12 cellular contexts compared by ENCODE assay signal in the genomic region with DNA sequence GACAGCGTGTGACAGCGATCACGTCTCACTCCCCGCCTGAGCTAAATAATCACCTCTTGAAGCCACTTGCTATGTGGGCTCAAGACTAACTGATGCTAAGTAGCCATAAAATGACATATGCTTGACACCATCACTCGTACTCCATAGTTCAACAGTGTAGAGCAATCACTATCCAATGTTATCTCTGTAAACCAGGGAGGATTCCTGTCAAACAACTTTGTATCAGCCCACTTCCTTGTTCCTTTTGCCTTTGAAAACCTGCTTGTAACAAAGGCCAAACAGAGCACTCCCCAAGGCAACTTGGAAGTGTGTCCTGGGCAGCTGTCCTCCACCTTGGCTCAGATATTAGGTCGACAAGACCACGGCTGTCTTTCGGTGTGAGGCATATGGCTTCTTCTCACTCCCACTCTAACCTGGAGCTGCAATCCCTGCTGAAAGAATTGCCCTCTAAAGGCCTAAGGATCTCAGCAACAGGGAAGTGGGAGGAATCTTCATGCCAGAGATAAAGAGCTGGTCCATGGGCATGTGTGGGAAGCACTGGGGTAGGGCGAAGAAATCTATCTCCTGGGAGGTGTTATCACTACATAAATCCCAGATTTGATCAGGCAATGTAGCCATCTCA.
DNase-seq lines count a peak whose midpoint lies in the region; ATAC-seq, FAIRE-seq and TF ChIP-seq lines count a peak whose summit lies in the region.
"Had no signal": no experiment of that assay in that cellular context is flagged by ENCODE, and none has a peak within 500 bp of the region (broad histone marks: within the 10 kb centered on the region; RNA-seq: fewer than 3 reads in every experiment).

No MANE protein-coding gene starts in this region.

- H3K4me1 ChIP-seq in tibial nerve: peaks cover 4 to 87% (median 38%) of the 10 kb centered on the region in 4 donors

- ATAC-seq in activated CD8-positive, alpha-beta T cell treated with anti-CD3 and anti-CD28 coated beads, Interleukin-2, amount 10 ng/mL, durations not matched to agents 7 days and 5 days: no peak
- ATAC-seq in memory B cell (ENCODE audit: low read depth) (no peak), HG03354 (IDR thresholded peaks at IDR 0.05; ENCODE audit: poor library complexity, severe bottlenecking, unreplicated experiment) (no peak)

- H3K27me3 ChIP-seq in tibial nerve: no peaks in the 10 kb centered on the region

- H3K9me3 ChIP-seq in tibial nerve: no peaks in the 10 kb centered on the region

- no peak for FAIRE-seq in HTR-8/SVneo (lab: Jason Lieb, UNC)
- FAIRE-seq: islet of Langerhans had no signal

- 85 to 89% methylated on average over 9 of the region's 9 CpGs for WGBS in tibial nerve, 2 donors

- peak overlapping the region; percentile 16 for H3K27ac Mint-ChIP-seq in activated naive CD4-positive, alpha-beta T cell treated with anti-CD3 and anti-CD28 coated beads, Interleukin-2, amount 10 ng/mL, durations not matched to agents 7 days and 5 days
- H3K27ac Mint-ChIP-seq in activated CD8-positive, alpha-beta T cell treated with anti-CD3 and anti-CD28 coated beads, Interleukin-2, amount 10 ng/mL, durations not matched to agents 7 days and 5 days: peak overlapping the region; percentile 33
- H3K27ac Mint-ChIP-seq in memory B cell: peak overlapping the region; percentile 100
- H3K27ac Mint-ChIP-seq: HFFc6 had no signal

- TF ChIP-seq POLR2A in tibial nerve (IDR thresholded peaks at IDR 0.05): no peak

- H3K36me3 Mint-ChIP-seq in activated naive CD4-positive, alpha-beta T cell treated with anti-CD3 and anti-CD28 coated beads, Interleukin-2, amount 10 ng/mL, durations not matched to agents 7 days and 5 days: peaks cover 55% of the 10 kb centered on the region
- H3K36me3 Mint-ChIP-seq in activated CD8-positive, alpha-beta T cell treated with anti-CD3 and anti-CD28 coated beads, Interleukin-2, amount 10 ng/mL, durations not matched to agents 7 days and 5 days (ENCODE audit: low read depth): peaks cover 45% of the 10 kb centered on the region
- H3K36me3 Mint-ChIP-seq in memory B cell: peaks cover 28% of the 10 kb centered on the region

- H3K4me3 Mint-ChIP-seq in activated naive CD4-positive, alpha-beta T cell treated with anti-CD3 and anti-CD28 coated beads, Interleukin-2, amount 10 ng/mL, durations not matched to agents 7 days and 5 days: no peak overlapping the region
- H3K4me3 Mint-ChIP-seq in activated CD8-positive, alpha-beta T cell treated with anti-CD3 and anti-CD28 coated beads, Interleukin-2, amount 10 ng/mL, durations not matched to agents 7 days and 5 days: no peak overlapping the region
- H3K4me3 Mint-ChIP-seq in memory B cell: peak overlapping the region; percentile 34
- H3K4me3 Mint-ChIP-seq: HFFc6 had no signal

- no peak for TF ChIP-seq CTCF in tibial nerve (IDR thresholded peaks at IDR 0.05)

- no peak overlapping the region for H3K4me3 ChIP-seq in tibial nerve

- H3K4me1 Mint-ChIP-seq in activated naive CD4-positive, alpha-beta T cell treated with anti-CD3 and anti-CD28 coated beads, Interleukin-2, amount 10 ng/mL, durations not matched to agents 7 days and 5 days: peaks cover 83% of the 10 kb centered on the region
- H3K4me1 Mint-ChIP-seq in activated CD8-positive, alpha-beta T cell treated with anti-CD3 and anti-CD28 coated beads, Interleukin-2, amount 10 ng/mL, durations not matched to agents 7 days and 5 days (ENCODE audit: low read depth): peaks cover 82% of the 10 kb centered on the region
- H3K4me1 Mint-ChIP-seq in memory B cell: peaks cover 62% of the 10 kb centered on the region

- CTCF ChIA-PET in activated naive CD4-positive, alpha-beta T cell treated with anti-CD3 and anti-CD28 coated beads, Interleukin-2, amount 10 ng/mL, durations not matched to agents 7 days and 5 days (lab: Charles Lee): interaction anchor here (1.0 kb wide), 1 partner anchor 8 kb away, joined by 6 read pairs; no protein-coding TSS in a partner anchor
- CTCF ChIA-PET in activated CD8-positive, alpha-beta T cell treated with anti-CD3 and anti-CD28 coated beads, Interleukin-2, amount 10 ng/mL, durations not matched to agents 7 days and 5 days (lab: Charles Lee): interaction anchor here (0.9 to 2.3 kb wide), 4 partner anchors 11 to 66 kb away, joined by 3 to 6 read pairs (median 3); no protein-coding TSS in a partner anchor

- H3K27ac ChIP-seq in tibial nerve: peak overlapping the region in 3 of 4 donors; percentile 84 to 98 (median 98)
- H3K27ac ChIP-seq: parathyroid adenoma had no signal

- POLR2A ChIA-PET in activated CD8-positive, alpha-beta T cell treated with anti-CD3 and anti-CD28 coated beads, Interleukin-2, amount 10 ng/mL, durations not matched to agents 7 days and 5 days (lab: Charles Lee): no interaction called here

- no peak for TF ChIP-seq EP300 in tibial nerve (IDR thresholded peaks at IDR 0.05)

- no peaks in the 10 kb centered on the region for H3K27me3 Mint-ChIP-seq in activated naive CD4-positive, alpha-beta T cell treated with anti-CD3 and anti-CD28 coated beads, Interleukin-2, amount 10 ng/mL, durations not matched to agents 7 days and 5 days
- H3K27me3 Mint-ChIP-seq in activated CD8-positive, alpha-beta T cell treated with anti-CD3 and anti-CD28 coated beads, Interleukin-2, amount 10 ng/mL, durations not matched to agents 7 days and 5 days (ENCODE audit: low read depth): no peaks in the 10 kb centered on the region
- no peaks in the 10 kb centered on the region for H3K27me3 Mint-ChIP-seq in memory B cell

- H3K36me3 ChIP-seq in tibial nerve: no peaks in the 10 kb centered on the region

- DNase-seq in activated naive CD4-positive, alpha-beta T cell treated with anti-CD3 and anti-CD28 coated beads, Interleukin-2, amount 10 ng/mL, durations not matched to agents 7 days and 5 days: no peak
- no peak for DNase-seq in activated naive CD4-positive, alpha-beta T cell treated with anti-CD3 and anti-CD28 coated beads, Interleukin-2, amount 50 U/mL, for 16 hours
- DNase-seq in activated CD8-positive, alpha-beta T cell treated with anti-CD3 and anti-CD28 coated beads, Interleukin-2, amount 10 ng/mL, durations not matched to agents 7 days and 5 days: no peak
- DNase-seq in memory B cell (ENCODE audit: low spot score in 2 of 2) (no peak), tibial nerve (ENCODE audit: low spot score in 2 of 2) (no peak), kidney glomerular epithelial cell (lab: John Stamatoyannopoulos, UW) (no peak), HTR-8/SVneo (ENCODE audit: insufficient read length, low spot score) (no peak)
- DNase-seq: HFFc6, NCI-H69 had no signal

- no peaks in the 10 kb centered on the region for H3K9me3 Mint-ChIP-seq in activated naive CD4-positive, alpha-beta T cell treated with anti-CD3 and anti-CD28 coated beads, Interleukin-2, amount 10 ng/mL, durations not matched to agents 7 days and 5 days
- no peaks in the 10 kb centered on the region for H3K9me3 Mint-ChIP-seq in activated CD8-positive, alpha-beta T cell treated with anti-CD3 and anti-CD28 coated beads, Interleukin-2, amount 10 ng/mL, durations not matched to agents 7 days and 5 days (ENCODE audit: insufficient read depth)
- H3K9me3 Mint-ChIP-seq in memory B cell: no peaks in the 10 kb centered on the region
- H3K9me3 Mint-ChIP-seq: HFFc6 had no signal

Comparison
In these comparisons a context has a peak if more than half of its experiments do, and no peak if none do; other contexts are left out.
1. H3K27ac Mint-ChIP-seq: peak in every context shown above with its lines; median percentile 100 in memory B cell; 33 in activated CD8-positive, alpha-beta T cell treated with anti-CD3 and anti-CD28 coated beads, Interleukin-2, amount 10 ng/mL, durations not matched to agents 7 days and 5 days; 16 in activated naive CD4-positive, alpha-beta T cell treated with anti-CD3 and anti-CD28 coated beads, Interleukin-2, amount 10 ng/mL, durations not matched to agents 7 days and 5 days.